1 cellular context compared by ENCODE assay signal in genomic region chr12:26195250-26195640, GRCh38.
TF ChIP-seq lines count a peak whose summit lies in the region.

A gene with protein sequence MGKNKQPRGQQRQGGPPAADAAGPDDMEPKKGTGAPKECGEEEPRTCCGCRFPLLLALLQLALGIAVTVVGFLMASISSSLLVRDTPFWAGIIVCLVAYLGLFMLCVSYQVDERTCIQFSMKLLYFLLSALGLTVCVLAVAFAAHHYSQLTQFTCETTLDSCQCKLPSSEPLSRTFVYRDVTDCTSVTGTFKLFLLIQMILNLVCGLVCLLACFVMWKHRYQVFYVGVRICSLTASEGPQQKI (plus strand): TSS chr12:26195573. CDS start chr12:26195673, 100 bp downstream.

TF ChIP-seq in SK-N-SH treated with all-trans-retinoic acid at 6 μM for 48 hours, 23 proteins besides CTCF, POLR2A, EP300 and RAD21 (continued from another document):
- TF ChIP-seq CREB5 (CRISPR knock-in tag; IDR thresholded peaks at IDR 0.05; ENCODE audit: low read depth): no peak
- no peak for TF ChIP-seq ZNF565 (CRISPR knock-in tag; conservative IDR thresholded peaks at IDR 0.05; ENCODE audit: low read depth)
- TF ChIP-seq ZFP30 (CRISPR knock-in tag; IDR thresholded peaks at IDR 0.05): no peak
- TF ChIP-seq ARNTL (CRISPR knock-in tag; IDR thresholded peaks at IDR 0.05; ENCODE audit: borderline replicate concordance, low read depth): no peak
- no peak for TF ChIP-seq TSHZ2 (CRISPR knock-in tag; IDR thresholded peaks at IDR 0.05)
- TF ChIP-seq ZFP3 (CRISPR knock-in tag; IDR thresholded peaks at IDR 0.05): no peak
- TF ChIP-seq ZC3H10 (CRISPR knock-in tag; IDR thresholded peaks at IDR 0.05): no peak
- TF ChIP-seq TCF4 (CRISPR knock-in tag; IDR thresholded peaks at IDR 0.05; ENCODE audit: borderline replicate concordance): no peak
- no peak for TF ChIP-seq PATZ1 (CRISPR knock-in tag; IDR thresholded peaks at IDR 0.05; ENCODE audit: borderline replicate concordance)
- TF ChIP-seq OSR1 (CRISPR knock-in tag; IDR thresholded peaks at IDR 0.05): no peak
- TF ChIP-seq TOX (CRISPR knock-in tag; IDR thresholded peaks at IDR 0.05; ENCODE audit: borderline replicate concordance): no peak
